ENCODE assay signal across 19 cellular contexts in the genomic region with DNA sequence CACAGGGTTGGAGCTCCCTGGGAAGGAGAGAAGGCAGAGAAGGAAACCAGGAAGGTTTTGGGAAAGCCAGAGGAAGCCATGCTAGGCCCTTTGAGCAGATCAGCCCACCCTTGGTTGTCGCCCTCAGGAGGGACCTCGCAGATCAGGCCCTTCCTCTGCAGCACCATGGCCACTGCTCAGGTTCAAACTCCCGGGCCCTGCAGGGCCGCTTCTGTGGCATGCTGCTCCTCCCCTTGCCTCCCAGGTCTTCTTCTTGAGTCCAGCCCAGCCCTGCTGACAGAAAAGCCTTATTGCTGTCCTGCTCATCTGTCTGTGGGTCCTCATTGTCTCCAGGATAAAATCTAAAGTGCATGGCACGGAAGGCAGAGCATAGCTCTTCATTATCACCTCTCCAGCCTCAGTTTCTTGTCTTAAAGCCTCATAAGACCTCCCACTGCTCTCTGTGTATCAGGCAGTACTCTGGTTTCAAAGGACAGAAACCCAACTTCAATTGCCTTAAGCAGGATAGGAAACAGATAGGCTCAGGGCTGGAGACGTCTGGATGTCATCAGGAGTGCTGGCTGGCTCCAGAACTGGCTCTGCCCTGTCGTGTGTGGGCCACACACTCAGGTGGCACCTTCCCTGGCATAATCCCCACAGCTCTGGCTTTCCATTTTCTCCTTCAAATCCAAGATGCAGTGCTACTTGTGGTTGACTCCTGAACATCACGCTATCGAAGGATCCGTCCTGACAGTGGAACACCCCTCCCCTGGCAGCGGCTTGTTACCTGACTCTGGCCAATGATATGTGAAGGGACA.
A peak's percentile ranks its signal among the peaks of the same experiment; 100 is the strongest.
DNase-seq lines count a peak whose midpoint lies in the region; ATAC-seq and TF ChIP-seq lines count a peak whose summit lies in the region.
"Had no signal": no experiment of that assay in that cellular context is flagged by ENCODE, and none has a peak within 500 bp of the region (broad histone marks: within the 10 kb centered on the region; RNA-seq: fewer than 3 reads in every experiment).

No MANE protein-coding gene starts in this region.

- ATAC-seq in CD4-positive, CD25-positive, alpha-beta regulatory T cell (ENCODE audit: low read depth in 2 of 2) = no peak
- no peak for ATAC-seq in activated CD8-positive, alpha-beta memory T cell treated with anti-CD3 and anti-CD28 coated beads, Interleukin-2, amount 10 ng/mL, durations not matched to agents 7 days and 5 days
- ATAC-seq: Right ventricle myocardium inferior had no signal

- H3K79me2 ChIP-seq in neural progenitor cell (ENCODE audit: low read depth) = no peaks in the 10 kb centered on the region

- H2AFZ ChIP-seq in neural progenitor cell (replicated peaks) = no peak overlapping the region

- no peaks in the 10 kb centered on the region for H3K9me3 ChIP-seq in CD4-positive, CD25-positive, alpha-beta regulatory T cell (ENCODE audit: control insufficient read depth in 2 of 2, low read length in 2 of 2)
- H3K9me3 ChIP-seq in esophagus muscularis mucosa (no peaks in the 10 kb centered on the region), neural progenitor cell (ENCODE audit: low read depth) (no peaks in the 10 kb centered on the region)
- H3K9me3 ChIP-seq: BLaER1 treated with 17β-estradiol and CSF1 and Interleukin-3, amounts not matched to agents 10 nM and 100 nM; Peyer's patch had no signal

- no peaks in the 10 kb centered on the region for H4K20me1 ChIP-seq in neural progenitor cell (ENCODE audit: low read depth)

- H3K36me3 ChIP-seq in CD4-positive, CD25-positive, alpha-beta regulatory T cell (ENCODE audit: control insufficient read depth, insufficient read depth, low read length) = no peaks in the 10 kb centered on the region
- peaks cover 0 to 25% (median 14%) of the 10 kb centered on the region in 4 donors for H3K36me3 ChIP-seq in esophagus muscularis mucosa
- no peaks in the 10 kb centered on the region for H3K36me3 ChIP-seq in neural progenitor cell

- TF ChIP-seq POLR2A in esophagus muscularis mucosa (IDR thresholded peaks at IDR 0.05; ENCODE audit: low read depth) = no peak

- no peak overlapping the region for H3K4me3 Mint-ChIP-seq in CD4-positive, CD25-positive, alpha-beta regulatory T cell
- H3K4me3 Mint-ChIP-seq in activated CD8-positive, alpha-beta memory T cell treated with anti-CD3 and anti-CD28 coated beads, Interleukin-2, amount 10 ng/mL, durations not matched to agents 7 days and 5 days = no peak overlapping the region
- no peak overlapping the region for H3K4me3 Mint-ChIP-seq in neural progenitor cell
- H3K4me3 Mint-ChIP-seq: CD8-positive, alpha-beta memory T cell had no signal

- no peak for DNase-seq in CD4-positive, CD25-positive, alpha-beta regulatory T cell
- DNase-seq in activated CD8-positive, alpha-beta memory T cell treated with anti-CD3 and anti-CD28 coated beads, Interleukin-2, amount 10 ng/mL, durations not matched to agents 7 days and 5 days = peak; percentile 23
- peak; percentile 68 for DNase-seq in esophagus muscularis mucosa (ENCODE audit: extremely low spot score)
- no peak for DNase-seq in neural progenitor cell (ENCODE audit: low spot score)
- DNase-seq in retina = no peak
- no peak for DNase-seq in midbrain (lab: John Stamatoyannopoulos, UW)
- no peak for DNase-seq in NCI-H524 (lab: John Stamatoyannopoulos, UW)
- no peak for DNase-seq in RKO (ENCODE audit: low spot score)
- DNase-seq: CD8-positive, alpha-beta memory T cell; DMS53; EL; NCI-H1105; NCI-H2081; NCI-H446 treated with DMSO at 0.1 percent for 48 hours; NCI-H748 treated with DMSO at 0.1 percent for 48 hours; NK-92 treated with Interleukin-12 subunit alpha and Interleukin-12 subunit beta, amount 100 ng/mL, for 24 hours; Peyer's patch had no signal

- no peaks in the 10 kb centered on the region for H3F3A ChIP-seq in neural progenitor cell (ENCODE audit: low read depth)

- peaks cover 36% of the 10 kb centered on the region for H3K36me3 Mint-ChIP-seq in CD4-positive, CD25-positive, alpha-beta regulatory T cell
- no peaks in the 10 kb centered on the region for H3K36me3 Mint-ChIP-seq in activated CD8-positive, alpha-beta memory T cell treated with anti-CD3 and anti-CD28 coated beads, Interleukin-2, amount 10 ng/mL, durations not matched to agents 7 days and 5 days
- H3K36me3 Mint-ChIP-seq in neural progenitor cell = no peaks in the 10 kb centered on the region

- H3K9me3 Mint-ChIP-seq in CD4-positive, CD25-positive, alpha-beta regulatory T cell = no peaks in the 10 kb centered on the region
- H3K9me3 Mint-ChIP-seq in activated CD8-positive, alpha-beta memory T cell treated with anti-CD3 and anti-CD28 coated beads, Interleukin-2, amount 10 ng/mL, durations not matched to agents 7 days and 5 days (ENCODE audit: low read depth) = no peaks in the 10 kb centered on the region
- H3K9me3 Mint-ChIP-seq in neural progenitor cell = no peaks in the 10 kb centered on the region
- H3K9me3 Mint-ChIP-seq: CD8-positive, alpha-beta memory T cell had no signal

- 90% methylated on average over 11 of the region's 11 CpGs for WGBS in esophagus muscularis mucosa

- TF ChIP-seq CTCF in esophagus muscularis mucosa (IDR thresholded peaks at IDR 0.05) = no peak
- no peak for TF ChIP-seq CTCF in neural progenitor cell (IDR thresholded peaks at IDR 0.05)

- CTCF ChIA-PET in activated CD8-positive, alpha-beta memory T cell treated with anti-CD3 and anti-CD28 coated beads, Interleukin-2, amount 10 ng/mL, durations not matched to agents 7 days and 5 days (lab: Charles Lee) = no interaction called here

- H3K4me3 ChIP-seq in CD4-positive, CD25-positive, alpha-beta regulatory T cell (ENCODE audit: low read depth, low read length) = no peak overlapping the region
- no peak overlapping the region for H3K4me3 ChIP-seq in esophagus muscularis mucosa
- H3K4me3 ChIP-seq in neural progenitor cell = no peak overlapping the region
- H3K4me3 ChIP-seq: BLaER1 treated with 17β-estradiol and CSF1 and Interleukin-3, amounts not matched to agents 10 nM and 100 nM; Peyer's patch had no signal

- H3K4me1 Mint-ChIP-seq in CD4-positive, CD25-positive, alpha-beta regulatory T cell = peaks cover 0 to 12% (median 2%) of the 10 kb centered on the region in 4 donors
- peaks cover 5% of the 10 kb centered on the region for H3K4me1 Mint-ChIP-seq in activated CD8-positive, alpha-beta memory T cell treated with anti-CD3 and anti-CD28 coated beads, Interleukin-2, amount 10 ng/mL, durations not matched to agents 7 days and 5 days
- H3K4me1 Mint-ChIP-seq in neural progenitor cell = peaks cover 14% of the 10 kb centered on the region

- peak overlapping the region in 2 of 3 donors; percentile 48 to 65 for H3K27ac Mint-ChIP-seq in CD4-positive, CD25-positive, alpha-beta regulatory T cell
- H3K27ac Mint-ChIP-seq in activated CD8-positive, alpha-beta memory T cell treated with anti-CD3 and anti-CD28 coated beads, Interleukin-2, amount 10 ng/mL, durations not matched to agents 7 days and 5 days = no peak overlapping the region
- peak overlapping the region; percentile 63 for H3K27ac Mint-ChIP-seq in neural progenitor cell

- H3K27me3 Mint-ChIP-seq in CD4-positive, CD25-positive, alpha-beta regulatory T cell = no peaks in the 10 kb centered on the region
- H3K27me3 Mint-ChIP-seq in activated CD8-positive, alpha-beta memory T cell treated with anti-CD3 and anti-CD28 coated beads, Interleukin-2, amount 10 ng/mL, durations not matched to agents 7 days and 5 days = no peaks in the 10 kb centered on the region
- peaks cover 4% of the 10 kb centered on the region for H3K27me3 Mint-ChIP-seq in neural progenitor cell (ENCODE audit: insufficient read depth, low read depth)
- H3K27me3 Mint-ChIP-seq: CD8-positive, alpha-beta memory T cell had no signal

- H3K4me2 ChIP-seq in neural progenitor cell = no peak overlapping the region
- H3K4me2 ChIP-seq: BLaER1 treated with 17β-estradiol and CSF1 and Interleukin-3, amounts not matched to agents 10 nM and 100 nM had no signal

- intact Hi-C loops in esophagus muscularis mucosa (cut with DNase I) = no loop called here

- H3K27ac ChIP-seq in CD4-positive, CD25-positive, alpha-beta regulatory T cell (ENCODE audit: insufficient read depth, low read length, poor library complexity, severe bottlenecking) = no peak overlapping the region
- H3K27ac ChIP-seq in esophagus muscularis mucosa (replicated peaks in 1 of 4) = no peak overlapping the region
- H3K27ac ChIP-seq in neural progenitor cell = no peak overlapping the region
- H3K27ac ChIP-seq: BLaER1 treated with 17β-estradiol and CSF1 and Interleukin-3, amounts not matched to agents 10 nM and 100 nM; Peyer's patch had no signal

- H3K9ac ChIP-seq in neural progenitor cell = no peak overlapping the region
- H3K9ac ChIP-seq: BLaER1 treated with 17β-estradiol and CSF1 and Interleukin-3, amounts not matched to agents 10 nM and 100 nM had no signal

- no peak for TF ChIP-seq EP300 in esophagus muscularis mucosa (IDR thresholded peaks at IDR 0.05)

- H3K4me1 ChIP-seq in CD4-positive, CD25-positive, alpha-beta regulatory T cell (ENCODE audit: control insufficient read depth, insufficient read depth, low read length, poor library complexity, severe bottlenecking) = no peaks in the 10 kb centered on the region
- H3K4me1 ChIP-seq in esophagus muscularis mucosa (peaks cover 0 to 7% (median 0%) of the 10 kb centered on the region in 4 donors), neural progenitor cell (no peaks in the 10 kb centered on the region)
- H3K4me1 ChIP-seq: BLaER1 treated with 17β-estradiol and CSF1 and Interleukin-3, amounts not matched to agents 10 nM and 100 nM; Peyer's patch had no signal

- no peaks in the 10 kb centered on the region for H3K27me3 ChIP-seq in CD4-positive, CD25-positive, alpha-beta regulatory T cell (ENCODE audit: control insufficient read depth, insufficient read depth, low read length)
- H3K27me3 ChIP-seq in esophagus muscularis mucosa = no peaks in the 10 kb centered on the region
- H3K27me3 ChIP-seq in neural progenitor cell = no peaks in the 10 kb centered on the region
- H3K27me3 ChIP-seq: BLaER1 treated with 17β-estradiol and CSF1 and Interleukin-3, amounts not matched to agents 10 nM and 100 nM; Peyer's patch had no signal

Comparison
In these comparisons a context has a peak if more than half of its experiments do, and no peak if none do; other contexts are left out.
1. DNase-seq: peak in activated CD8-positive, alpha-beta memory T cell treated with anti-CD3 and anti-CD28 coated beads, Interleukin-2, amount 10 ng/mL, durations not matched to agents 7 days and 5 days (single experiment) and esophagus muscularis mucosa (single experiment); none in CD4-positive, CD25-positive, alpha-beta regulatory T cell (0 of 3), neural progenitor cell (single experiment), retina (single experiment), midbrain (single experiment), NCI-H524 (0 of 2) and RKO (single experiment).